ENCODE assay signal across 1 cellular context in genomic region chr9:136720887-136721338, GRCh38.
TF ChIP-seq lines count a peak whose summit lies in the region.

No MANE protein-coding gene starts in this region.

TF ChIP-seq in endothelial cell of umbilical vein, 7 proteins besides CTCF, POLR2A, EP300 and RAD21:
- TF ChIP-seq GATA2 (IDR thresholded peaks at IDR 0.05; ENCODE audit: insufficient read depth, insufficient read length, low read depth, low read length) (no peak), POLR2AphosphoS5 (IDR thresholded peaks at IDR 0.05; ENCODE audit: insufficient read depth, low read depth, low read length) (no peak), MAX (IDR thresholded peaks at IDR 0.05; ENCODE audit: insufficient read depth, insufficient read length) (no peak), JUN (IDR thresholded peaks at IDR 0.05; ENCODE audit: borderline replicate concordance, insufficient read depth, insufficient read length, low read depth) (no peak), FOS (IDR thresholded peaks at IDR 0.05; ENCODE audit: borderline replicate concordance, insufficient read depth, low read length) (no peak), EZH2 (IDR thresholded peaks at IDR 0.05; ENCODE audit: borderline replicate concordance, low read depth, low read length, severe bottlenecking) (no peak), MYC (IDR thresholded peaks at IDR 0.05; ENCODE audit: low read depth, low read length) (no peak)
